ENCODE assay signal across 8 cellular contexts in genomic region chr9:385818-386398, GRCh38.
DNase-seq lines count a peak whose midpoint lies in the region; ATAC-seq, FAIRE-seq and TF ChIP-seq lines count a peak whose summit lies in the region.

No MANE protein-coding gene starts in this region.

- no peaks in the 10 kb centered on the region for H3K36me3 ChIP-seq in osteoblast (ENCODE audit: insufficient read depth, low read length)

- POLR2A ChIA-PET in activated CD4-positive, alpha-beta memory T cell treated with anti-CD3 and anti-CD28 coated beads for 36 hours (lab: Charles Lee), result no interaction called here

- TF ChIP-seq CTCF in AG10803 (conservative IDR thresholded peaks at IDR 0.05; ENCODE audit: low read length), result peak; percentile 80
- TF ChIP-seq CTCF in osteoblast (IDR thresholded peaks at IDR 0.05; ENCODE audit: extremely low read depth, low read depth, low read length), result peak; percentile 84

- no peaks in the 10 kb centered on the region for H3K27me3 Mint-ChIP-seq in activated CD4-positive, alpha-beta memory T cell treated with anti-CD3 and anti-CD28 coated beads for 36 hours

- H3K27ac Mint-ChIP-seq in activated CD4-positive, alpha-beta memory T cell treated with anti-CD3 and anti-CD28 coated beads for 36 hours, result no peak overlapping the region

- H3K9me3 ChIP-seq in osteoblast (ENCODE audit: low read depth, low read length), result no peaks in the 10 kb centered on the region

- CTCF ChIA-PET in activated CD4-positive, alpha-beta memory T cell treated with anti-CD3 and anti-CD28 coated beads for 36 hours (lab: Charles Lee), result no interaction called here

- no peak overlapping the region for H3K4me2 ChIP-seq in osteoblast (ENCODE audit: insufficient read depth, low read length)

- H3K27me3 ChIP-seq in osteoblast (ENCODE audit: insufficient read depth, low read length), result no peaks in the 10 kb centered on the region

- H3K36me3 Mint-ChIP-seq in activated CD4-positive, alpha-beta memory T cell treated with anti-CD3 and anti-CD28 coated beads for 36 hours, result peaks cover 36% of the 10 kb centered on the region

- no peak overlapping the region for H3K27ac ChIP-seq in osteoblast (ENCODE audit: low read depth, low read length)

- peak; percentile 35 for FAIRE-seq in GM19239 (lab: Jason Lieb, UNC)
- FAIRE-seq in frontal cortex (lab: Jason Lieb, UNC), result peak; percentile 57

- H3K4me1 ChIP-seq in osteoblast (ENCODE audit: insufficient read depth, low read length), result no peaks in the 10 kb centered on the region

- intact Hi-C loops in activated CD4-positive, alpha-beta memory T cell treated with anti-CD3 and anti-CD28 coated beads for 36 hours (cut with micrococcal nuclease), result no loop called here

- H4K20me1 ChIP-seq in osteoblast (ENCODE audit: insufficient read depth, low read length), result no peaks in the 10 kb centered on the region

- no peaks in the 10 kb centered on the region for H3K79me2 ChIP-seq in osteoblast (ENCODE audit: insufficient read depth, low read length)

- no peak overlapping the region for H3K4me3 Mint-ChIP-seq in activated CD4-positive, alpha-beta memory T cell treated with anti-CD3 and anti-CD28 coated beads for 36 hours

- H3K4me3 ChIP-seq in AG10803 (ENCODE audit: low read length) (no peak overlapping the region), osteoblast (ENCODE audit: insufficient read depth, low read length) (no peak overlapping the region)

- DNase-seq in AG10803 (ENCODE audit: low read depth), result peak; percentile 46
- DNase-seq in GM19239 (ENCODE audit: insufficient read length, low spot score), result no peak
- DNase-seq in NCI-H2171 (lab: John Stamatoyannopoulos, UW), result peak; percentile 65
- peak; percentile 45 for DNase-seq in activated CD4-positive, alpha-beta memory T cell treated with anti-CD3 and anti-CD28 coated beads for 36 hours
- peak in 1 of 2 donors; percentile 60 for DNase-seq in frontal cortex (ENCODE audit: low spot score in 2 of 2)
- DNase-seq in osteoblast (ENCODE audit: insufficient read length, low spot score, missing footprints), result peak; percentile 69

- no peak for ATAC-seq in GM19328 (IDR thresholded peaks at IDR 0.05; ENCODE audit: unreplicated experiment)
- no peak for ATAC-seq in GM21515 (IDR thresholded peaks at IDR 0.05; ENCODE audit: unreplicated experiment)

- no peak overlapping the region for H2AFZ ChIP-seq in osteoblast (ENCODE audit: low read length)

- no peaks in the 10 kb centered on the region for H3K4me1 Mint-ChIP-seq in activated CD4-positive, alpha-beta memory T cell treated with anti-CD3 and anti-CD28 coated beads for 36 hours (ENCODE audit: low read depth)

- H3K9me3 Mint-ChIP-seq in activated CD4-positive, alpha-beta memory T cell treated with anti-CD3 and anti-CD28 coated beads for 36 hours, result no peaks in the 10 kb centered on the region
